In the genomic region with DNA sequence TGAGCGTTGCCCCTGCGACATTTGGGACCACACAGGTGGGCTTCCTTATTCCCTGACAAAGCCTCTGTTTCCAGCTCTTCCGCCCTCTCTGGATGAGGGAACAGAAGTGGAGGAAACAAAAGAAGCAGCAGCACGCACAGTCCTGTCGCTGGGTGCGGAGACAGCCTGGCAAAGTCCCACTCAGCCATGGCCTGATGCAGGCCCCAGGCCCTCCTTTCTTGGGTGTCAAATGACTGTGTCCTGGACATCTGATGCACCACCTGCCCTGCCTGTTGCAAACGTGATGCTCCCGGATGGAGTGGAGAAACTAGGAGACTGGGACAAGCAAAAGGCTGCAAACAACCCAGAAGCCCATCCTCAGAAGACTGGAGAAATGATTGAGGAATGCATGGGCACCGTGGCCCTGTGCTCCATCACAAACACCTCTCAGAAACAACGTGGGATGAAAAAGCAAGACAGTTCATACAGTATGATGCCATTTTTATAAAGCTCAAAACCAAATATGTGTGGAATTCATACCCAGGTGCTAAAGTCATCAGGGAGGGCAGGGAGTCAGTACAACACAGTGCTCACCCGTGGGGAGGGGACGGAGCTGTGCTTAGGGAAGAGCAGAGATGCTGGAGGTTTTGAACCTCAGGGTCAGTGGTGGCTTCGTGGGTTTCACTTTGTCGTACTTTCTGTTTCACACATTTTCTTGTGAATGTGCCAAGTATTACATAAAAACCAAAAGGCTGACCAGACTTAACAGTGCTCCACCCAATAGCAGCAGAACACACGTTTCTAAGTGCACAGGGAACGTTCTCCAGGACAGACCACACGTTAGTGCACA, we compare ENCODE assay signal across 8 cellular contexts. TPM values are rescaled to one million over a fixed set of nuclear protein-coding genes. Genes with fewer than 3 reads are reported as not detected.
A peak's percentile ranks its signal among the peaks of the same experiment; 100 is the strongest.
DNase-seq lines count a peak whose midpoint lies in the region; ATAC-seq lines count a peak whose summit lies in the region.

No MANE protein-coding gene starts in this region.

- H3K36me3 Mint-ChIP-seq in CD8-positive, alpha-beta memory T cell, result peaks cover 0 to 37% (median 4%) of the 10 kb centered on the region in 3 donors
- H3K36me3 Mint-ChIP-seq in activated naive CD8-positive, alpha-beta T cell treated with anti-CD3 and anti-CD28 coated beads, Interleukin-2, amount 10 ng/mL, durations not matched to agents 7 days and 5 days, result peaks cover 8% of the 10 kb centered on the region

- ATAC-seq in GM19395 (IDR thresholded peaks at IDR 0.05; ENCODE audit: unreplicated experiment) (peak; percentile 58), HG03439 (IDR thresholded peaks at IDR 0.05; ENCODE audit: unreplicated experiment) (peak; percentile 61)
- ATAC-seq in activated naive CD8-positive, alpha-beta T cell treated with anti-CD3 and anti-CD28 coated beads, Interleukin-2, amount 10 ng/mL, durations not matched to agents 7 days and 5 days (ENCODE audit: low read depth), result peak; percentile 68

- H3K9me3 Mint-ChIP-seq in CD8-positive, alpha-beta memory T cell, result no peaks in the 10 kb centered on the region
- H3K9me3 Mint-ChIP-seq in activated naive CD8-positive, alpha-beta T cell treated with anti-CD3 and anti-CD28 coated beads, Interleukin-2, amount 10 ng/mL, durations not matched to agents 7 days and 5 days, result no peaks in the 10 kb centered on the region

- peak in 2 of 5 donors; percentile 4 to 50 for DNase-seq in CD8-positive, alpha-beta memory T cell
- DNase-seq in activated naive CD8-positive, alpha-beta T cell treated with anti-CD3 and anti-CD28 coated beads, Interleukin-2, amount 10 ng/mL, durations not matched to agents 7 days and 5 days, result no peak
- DNase-seq in kidney glomerular epithelial cell (lab: John Stamatoyannopoulos, UW), result peak; percentile 35
- no peak for DNase-seq in NCI-H510A treated with DMSO at 0.1 percent for 48 hours (lab: John Stamatoyannopoulos, UW)
- DNase-seq in NCI-H526 treated with DMSO at 0.1 percent for 48 hours (lab: John Stamatoyannopoulos, UW), result no peak

- no peak overlapping the region for H3K27ac ChIP-seq in CD8-positive, alpha-beta memory T cell (ENCODE audit: low read depth, low read length)
- peak overlapping the region; percentile 97 for H3K27ac ChIP-seq in temporal lobe (ENCODE audit: low read depth, low read length)

- CTCF ChIA-PET in CD8-positive, alpha-beta memory T cell (lab: Charles Lee), result interaction anchor here (1.2 to 2.3 kb wide), 3 partner anchors 88 to 204 kb away, joined by 3 to 7 read pairs (median 4); no protein-coding TSS in a partner anchor

- peaks cover 22% of the 10 kb centered on the region for H3K36me3 ChIP-seq in CD8-positive, alpha-beta memory T cell (ENCODE audit: insufficient read depth, low read length)

- peaks cover 32% of the 10 kb centered on the region for H3K4me1 ChIP-seq in CD8-positive, alpha-beta memory T cell (ENCODE audit: insufficient read depth, low read length)

- POLR2A ChIA-PET in CD8-positive, alpha-beta memory T cell (lab: Charles Lee), result interaction anchor here (1.2 to 1.6 kb wide), 4 partner anchors 20 to 163 kb away, joined by 3 to 5 read pairs (median 4); partner anchors contain the start of genes H2AZ2 and OGDH
- POLR2A ChIA-PET in activated naive CD8-positive, alpha-beta T cell treated with anti-CD3 and anti-CD28 coated beads, Interleukin-2, amount 10 ng/mL, durations not matched to agents 7 days and 5 days (lab: Charles Lee), result interaction anchor here (1.0 to 1.6 kb wide), 2 partner anchors 20 to 78 kb away, joined by 3 to 4 read pairs; no protein-coding TSS in a partner anchor

- no peaks in the 10 kb centered on the region for H3K27me3 ChIP-seq in CD8-positive, alpha-beta memory T cell (ENCODE audit: insufficient read depth, low read length, poor library complexity, severe bottlenecking)

- no peak overlapping the region for H3K4me3 ChIP-seq in CD8-positive, alpha-beta memory T cell (ENCODE audit: low read length)

- peak overlapping the region; percentile 68 to 98 (median 88) for H3K27ac Mint-ChIP-seq in CD8-positive, alpha-beta memory T cell
- peak overlapping the region; percentile 71 for H3K27ac Mint-ChIP-seq in activated naive CD8-positive, alpha-beta T cell treated with anti-CD3 and anti-CD28 coated beads, Interleukin-2, amount 10 ng/mL, durations not matched to agents 7 days and 5 days

- H3K4me3 Mint-ChIP-seq in CD8-positive, alpha-beta memory T cell, result peak overlapping the region; percentile 7 to 71 (median 63)
- peak overlapping the region; percentile 55 for H3K4me3 Mint-ChIP-seq in activated naive CD8-positive, alpha-beta T cell treated with anti-CD3 and anti-CD28 coated beads, Interleukin-2, amount 10 ng/mL, durations not matched to agents 7 days and 5 days

- no peaks in the 10 kb centered on the region for H3K9me3 ChIP-seq in CD8-positive, alpha-beta memory T cell (ENCODE audit: low read length)

- no peaks in the 10 kb centered on the region for H3K27me3 Mint-ChIP-seq in CD8-positive, alpha-beta memory T cell
- no peaks in the 10 kb centered on the region for H3K27me3 Mint-ChIP-seq in activated naive CD8-positive, alpha-beta T cell treated with anti-CD3 and anti-CD28 coated beads, Interleukin-2, amount 10 ng/mL, durations not matched to agents 7 days and 5 days

- peaks cover 40 to 51% (median 44%) of the 10 kb centered on the region in 3 donors for H3K4me1 Mint-ChIP-seq in CD8-positive, alpha-beta memory T cell
- H3K4me1 Mint-ChIP-seq in activated naive CD8-positive, alpha-beta T cell treated with anti-CD3 and anti-CD28 coated beads, Interleukin-2, amount 10 ng/mL, durations not matched to agents 7 days and 5 days, result peaks cover 31% of the 10 kb centered on the region

RNA-seq across cellular contexts. Expression of gene ZMIZ2, which starts 20.9 kb away (rescaled TPM):
- total RNA-seq in CD8-positive, alpha-beta memory T cell, result 100 to 1,000 TPM; 119 to 122 TPM
- 9.8 TPM for polyA plus RNA-seq in CD8-positive, alpha-beta memory T cell
- total RNA-seq in activated naive CD8-positive, alpha-beta T cell treated with anti-CD3 and anti-CD28 coated beads, Interleukin-2, amount 10 ng/mL, durations not matched to agents 7 days and 5 days, result 100 to 1,000 TPM; 120 to 124 TPM
- 13.3 TPM for total RNA-seq in temporal lobe

RNA-seq across cellular contexts. Expression of gene PPIA, which starts 26.9 kb away (rescaled TPM):
- total RNA-seq in CD8-positive, alpha-beta memory T cell, result 1,000 to 10,000 TPM; 3,369 to 3,448 TPM
- polyA plus RNA-seq in CD8-positive, alpha-beta memory T cell, result 3,693 TPM
- total RNA-seq in activated naive CD8-positive, alpha-beta T cell treated with anti-CD3 and anti-CD28 coated beads, Interleukin-2, amount 10 ng/mL, durations not matched to agents 7 days and 5 days, result 1,000 to 10,000 TPM; 1,658 to 1,692 TPM
- 612 TPM for total RNA-seq in temporal lobe
